13 cellular contexts compared by ENCODE assay signal in genomic region chr10:90865400-90865799, GRCh38. TPM values are rescaled to one million over a fixed set of nuclear protein-coding genes. Genes with fewer than 3 reads are reported as not detected.
DNase-seq lines count a peak whose midpoint lies in the region; ATAC-seq, FAIRE-seq and TF ChIP-seq lines count a peak whose summit lies in the region.
"Had no signal": no experiment of that assay in that cellular context is flagged by ENCODE, and none has a peak within 500 bp of the region (broad histone marks: within the 10 kb centered on the region; RNA-seq: fewer than 3 reads in every experiment).

No MANE protein-coding gene starts in this region.

- intact Hi-C loops in left ventricle myocardium inferior (cut with micrococcal nuclease): no loop called here
- intact Hi-C loops in left cardiac atrium (cut with DNase I): loop anchor here (5.0 to 10.0 kb wide), 2 partner anchors 121 to 1073 kb away; no protein-coding TSS in a partner anchor
- intact Hi-C loops in sciatic nerve (cut with DNase I): no loop called here

- H3K27me3 ChIP-seq in left ventricle myocardium inferior (ENCODE audit: low read depth): peaks cover 34% of the 10 kb centered on the region
- H3K27me3 ChIP-seq in OCI-LY3 (ENCODE audit: low read depth, low read length): peaks cover 17% of the 10 kb centered on the region

- H3K36me3 ChIP-seq in left ventricle myocardium inferior: no peaks in the 10 kb centered on the region
- no peaks in the 10 kb centered on the region for H3K36me3 ChIP-seq in OCI-LY3 (replicated peaks; ENCODE audit: low read depth, low read length)

- 0 out of 2 replicates have a peak overlapping the region, but pooled peaks have one; percentile 46 for H2AFZ ChIP-seq in OCI-LY3 (ENCODE audit: low read depth, low read length)

- peaks cover 54% of the 10 kb centered on the region for H3K27me3 Mint-ChIP-seq in activated naive CD4-positive, alpha-beta T cell treated with anti-CD3 and anti-CD28 coated beads, Interleukin-2, amount 10 ng/mL, durations not matched to agents 7 days and 5 days

- TF ChIP-seq CTCF in left ventricle myocardium inferior (IDR thresholded peaks at IDR 0.05; ENCODE audit: borderline replicate concordance) (peak; percentile 16), OCI-LY3 (IDR thresholded peaks at IDR 0.05; ENCODE audit: low read depth, low read length) (peak; percentile 51), epithelial cell of proximal tubule (conservative IDR thresholded peaks at IDR 0.05; ENCODE audit: low read depth, low read length) (peak; percentile 35)

- H4K20me1 ChIP-seq in OCI-LY3 (ENCODE audit: insufficient read depth, low read length): no peaks in the 10 kb centered on the region

- H3K9ac ChIP-seq in OCI-LY3 (ENCODE audit: low read length): no peak overlapping the region

- H3K27ac ChIP-seq in left ventricle myocardium inferior (replicated peaks) (no peak overlapping the region), OCI-LY3 (ENCODE audit: low read length) (no peak overlapping the region)
- H3K27ac ChIP-seq: epithelial cell of prostate had no signal

- H3K9me3 ChIP-seq in left ventricle myocardium inferior (replicated peaks) (peaks cover 5% of the 10 kb centered on the region), OCI-LY3 (ENCODE audit: insufficient read depth, low read length) (no peaks in the 10 kb centered on the region)

- ATAC-seq in left cardiac atrium: no peak
- ATAC-seq in sciatic nerve: no peak

- H3K4me2 ChIP-seq in OCI-LY3 (ENCODE audit: low read length): peak overlapping the region; percentile 21

- CTCF ChIA-PET in activated naive CD4-positive, alpha-beta T cell treated with anti-CD3 and anti-CD28 coated beads, Interleukin-2, amount 10 ng/mL, durations not matched to agents 7 days and 5 days (lab: Charles Lee): interaction anchor here (0.7 to 4.5 kb wide), 10 partner anchors 9 to 1076 kb away, joined by 3 to 34 read pairs (median 5); no protein-coding TSS in a partner anchor

- no peaks in the 10 kb centered on the region for H3K4me1 ChIP-seq in left ventricle myocardium inferior
- H3K4me1 ChIP-seq in OCI-LY3 (ENCODE audit: low read length): peaks cover 3% of the 10 kb centered on the region; the same call in 1 of the 2 replicates

- peaks cover 1% of the 10 kb centered on the region for H3K9me3 Mint-ChIP-seq in activated naive CD4-positive, alpha-beta T cell treated with anti-CD3 and anti-CD28 coated beads, Interleukin-2, amount 10 ng/mL, durations not matched to agents 7 days and 5 days

- no peak overlapping the region for H3K27ac Mint-ChIP-seq in activated naive CD4-positive, alpha-beta T cell treated with anti-CD3 and anti-CD28 coated beads, Interleukin-2, amount 10 ng/mL, durations not matched to agents 7 days and 5 days

- H3K4me3 ChIP-seq in left ventricle myocardium inferior: no peak overlapping the region
- H3K4me3 ChIP-seq in OCI-LY3 (ENCODE audit: low read length): no peak overlapping the region
- no peak overlapping the region for H3K4me3 ChIP-seq in epithelial cell of proximal tubule (ENCODE audit: low read depth, low read length)

- H3K79me2 ChIP-seq in OCI-LY3 (ENCODE audit: low read length): no peaks in the 10 kb centered on the region

- no peak overlapping the region for H3K4me3 Mint-ChIP-seq in activated naive CD4-positive, alpha-beta T cell treated with anti-CD3 and anti-CD28 coated beads, Interleukin-2, amount 10 ng/mL, durations not matched to agents 7 days and 5 days

- FAIRE-seq in urothelium cell line (lab: Jason Lieb, UNC): no peak

- no peaks in the 10 kb centered on the region for H3K36me3 Mint-ChIP-seq in activated naive CD4-positive, alpha-beta T cell treated with anti-CD3 and anti-CD28 coated beads, Interleukin-2, amount 10 ng/mL, durations not matched to agents 7 days and 5 days

- peaks cover 1% of the 10 kb centered on the region for H3K4me1 Mint-ChIP-seq in activated naive CD4-positive, alpha-beta T cell treated with anti-CD3 and anti-CD28 coated beads, Interleukin-2, amount 10 ng/mL, durations not matched to agents 7 days and 5 days

- DNase-seq in left ventricle myocardium inferior (no peak), left cardiac atrium (no peak), epithelial cell of proximal tubule (ENCODE audit: low read depth) (no peak), urothelium cell line (ENCODE audit: low spot score) (peak; percentile 25), sciatic nerve (ENCODE audit: low spot score) (no peak), DMS79 treated with DMSO at 0.1 percent for 48 hours (lab: John Stamatoyannopoulos, UW) (no peak)
- DNase-seq in activated naive CD4-positive, alpha-beta T cell treated with anti-CD3 and anti-CD28 coated beads, Interleukin-2, amount 10 ng/mL, durations not matched to agents 7 days and 5 days: no peak
- DNase-seq: mesendoderm; NCI-H1048; stimulated activated CD4-positive, alpha-beta T cell treated with anti-CD3 and anti-CD28 coated beads, Interleukin-12 subunit alpha, Interleukin-12 subunit beta, amount 100 ng/mL, for 4 hours; T-helper 1 cell had no signal

RNA-seq across cellular contexts. Expression of gene RPP30, which starts 6.4 kb away (rescaled TPM):
- total RNA-seq in left ventricle myocardium inferior: 31.6 TPM
- total RNA-seq in left cardiac atrium: 10 to 100 TPM; 32.8 to 33.3 TPM
- total RNA-seq in epithelial cell of proximal tubule: 52.8 and 65.3 TPM in 2 replicates
- 27.6 TPM for total RNA-seq in sciatic nerve

RNA-seq across cellular contexts. Expression of gene HTR7, which starts 7.6 kb away (rescaled TPM):
- 0.22 TPM for total RNA-seq in left ventricle myocardium inferior
- under 1 TPM; 0.31 to 0.32 TPM for total RNA-seq in left cardiac atrium
- 0.06 and 1.2 TPM in 2 replicates for total RNA-seq in epithelial cell of proximal tubule
- 0.94 TPM for total RNA-seq in sciatic nerve

RNA-seq across cellular contexts. Expression of gene ANKRD1, which starts 55.5 kb away (rescaled TPM):
- total RNA-seq in left ventricle myocardium inferior (2,047 TPM), left cardiac atrium (1,000 to 10,000 TPM; 1,867 to 3,373 TPM), epithelial cell of proximal tubule (72.2 and 127 TPM in 2 replicates), sciatic nerve (0.36 TPM)

Comparison
In these comparisons a context has a peak if more than half of its experiments do, and no peak if none do; other contexts are left out.
1. intact Hi-C loops: an anchor here in left cardiac atrium (5.0 to 10.0 kb wide); none called in left ventricle myocardium inferior and sciatic nerve.
2. RNA of gene ANKRD1, which starts 55.5 kb away (total RNA-seq): 1,867 to 3,373 TPM in left cardiac atrium, 2,047 TPM in left ventricle myocardium inferior (single experiment) and 72.2 to 127 TPM in epithelial cell of proximal tubule; 0.36 TPM in sciatic nerve (single experiment); every median in the first group is over 10 times any median in the second.
3. Peak in every context shown above with its lines, with median percentiles within 50 percentile points of each other: CTCF ChIP-seq.